9 cellular contexts compared by ENCODE assay signal in genomic region chr9:134492281-134492691, GRCh38.
DNase-seq lines count a peak whose midpoint lies in the region; TF ChIP-seq lines count a peak whose summit lies in the region.
"Had no signal": no experiment of that assay in that cellular context is flagged by ENCODE, and none has a peak within 500 bp of the region (broad histone marks: within the 10 kb centered on the region; RNA-seq: fewer than 3 reads in every experiment).

No MANE protein-coding gene starts in this region.

- H3K27me3 ChIP-seq in thyroid gland, result no peaks in the 10 kb centered on the region

- H3K27ac ChIP-seq in urinary bladder (ENCODE audit: low read depth) (peak overlapping the region; percentile 54), thyroid gland (no peak overlapping the region)

- H3K4me3 ChIP-seq in urinary bladder (ENCODE audit: low read depth, low read length) (no peak overlapping the region), thyroid gland (replicated peaks in 1 of 3) (no peak overlapping the region)

- no peaks in the 10 kb centered on the region for H3K4me1 Mint-ChIP-seq in activated T-cell treated with anti-CD3 and anti-CD28 coated beads, Interleukin-2, amount 50 U/mL, for 24 hours (ENCODE audit: low read depth)

- H3K36me3 Mint-ChIP-seq in activated T-cell treated with anti-CD3 and anti-CD28 coated beads, Interleukin-2, amount 50 U/mL, for 24 hours (ENCODE audit: low read depth), result no peaks in the 10 kb centered on the region

- H3K36me3 ChIP-seq in urinary bladder (ENCODE audit: insufficient read depth) (no peaks in the 10 kb centered on the region), thyroid gland (no peaks in the 10 kb centered on the region)

- H3K4me1 ChIP-seq in urinary bladder (ENCODE audit: insufficient read depth), result no peaks in the 10 kb centered on the region
- no peaks in the 10 kb centered on the region for H3K4me1 ChIP-seq in thyroid gland

- peak; percentile 55 for DNase-seq in HS-5 (ENCODE audit: low read depth)
- peak; percentile 93 for DNase-seq in epidermal melanocyte (ENCODE audit: insufficient read length, low spot score)
- DNase-seq in mesenteric fat pad (ENCODE audit: low spot score), result peak; percentile 88
- DNase-seq in GM19238 (ENCODE audit: insufficient read length, low spot score), result no peak
- DNase-seq in activated T-cell treated with anti-CD3 and anti-CD28 coated beads, Interleukin-2, amount 50 U/mL, for 24 hours, result no peak
- DNase-seq in thyroid gland, result no peak
- DNase-seq: NCI-H2107 had no signal

- intact Hi-C loops in thyroid gland (cut with DNase I), result no loop called here

- no peak overlapping the region for H3K27ac Mint-ChIP-seq in activated T-cell treated with anti-CD3 and anti-CD28 coated beads, Interleukin-2, amount 50 U/mL, for 24 hours

- H3K27me3 Mint-ChIP-seq in activated T-cell treated with anti-CD3 and anti-CD28 coated beads, Interleukin-2, amount 50 U/mL, for 24 hours, result peaks cover 18% of the 10 kb centered on the region

- no peaks in the 10 kb centered on the region for H3K9me3 ChIP-seq in thyroid gland

- no peak overlapping the region for H3K4me3 Mint-ChIP-seq in activated T-cell treated with anti-CD3 and anti-CD28 coated beads, Interleukin-2, amount 50 U/mL, for 24 hours
- H3K4me3 Mint-ChIP-seq: neural crest cell had no signal

- no peak for TF ChIP-seq CTCF in thyroid gland (IDR thresholded peaks at IDR 0.05)

- no peaks in the 10 kb centered on the region for H3K9me3 Mint-ChIP-seq in activated T-cell treated with anti-CD3 and anti-CD28 coated beads, Interleukin-2, amount 50 U/mL, for 24 hours
- H3K9me3 Mint-ChIP-seq: neural crest cell had no signal

- WGBS in urinary bladder, result 36% methylated on average over 12 of the region's 12 CpGs
- WGBS in thyroid gland, 2 donors, result 51 to 57% methylated on average over 12 of the region's 12 CpGs

- TF ChIP-seq POLR2A in thyroid gland (IDR thresholded peaks at IDR 0.05), result no peak

Comparison
In these comparisons a context has a peak if more than half of its experiments do, and no peak if none do; other contexts are left out.
1. DNase-seq: peak in HS-5 (single experiment), epidermal melanocyte (single experiment) and mesenteric fat pad (single experiment); none in GM19238 (single experiment), activated T-cell treated with anti-CD3 and anti-CD28 coated beads, Interleukin-2, amount 50 U/mL, for 24 hours (single experiment) and thyroid gland (0 of 2).